11 cellular contexts compared by ENCODE assay signal in genomic region chr1:169161512-169162194, GRCh38. TPM values are rescaled to one million over a fixed set of nuclear protein-coding genes. Genes with fewer than 3 reads are reported as not detected.
DNase-seq lines count a peak whose midpoint lies in the region; ATAC-seq, FAIRE-seq and TF ChIP-seq lines count a peak whose summit lies in the region.
"Had no signal": no experiment of that assay in that cellular context is flagged by ENCODE, and none has a peak within 500 bp of the region (broad histone marks: within the 10 kb centered on the region; RNA-seq: fewer than 3 reads in every experiment).

No MANE protein-coding gene starts in this region.

- H3K79me2 ChIP-seq in PC-9 (ENCODE audit: low read depth): no peaks in the 10 kb centered on the region

- POLR2A ChIA-PET in PC-9 (lab: Charles Lee; ENCODE audit: unreplicated experiment): no interaction called here

- no peak overlapping the region for H3K4me3 ChIP-seq in PC-9

- intact Hi-C loops in PC-9 (cut with micrococcal nuclease; ENCODE audit: unreplicated experiment): no loop called here

- no peaks in the 10 kb centered on the region for H3K4me1 ChIP-seq in PC-9 (replicated peaks; ENCODE audit: insufficient read depth)

- peak overlapping the region; percentile 15 for H3K27ac ChIP-seq in epithelial cell of prostate
- no peak overlapping the region for H3K27ac ChIP-seq in PC-9

- H4K20me1 ChIP-seq in PC-9 (ENCODE audit: insufficient read depth): no peaks in the 10 kb centered on the region

- no peak for TF ChIP-seq POLR2A in GM12891 (IDR thresholded peaks at IDR 0.05; ENCODE audit: low read depth, low read length)

- peaks cover 4% of the 10 kb centered on the region; the same call in 1 of the 2 replicates for H3K9me3 ChIP-seq in PC-9 (ENCODE audit: insufficient read depth, low read depth)

- no peaks in the 10 kb centered on the region for H3F3A ChIP-seq in PC-9 (ENCODE audit: insufficient read depth, low read depth)

- ATAC-seq in GM21390 (IDR thresholded peaks at IDR 0.05; ENCODE audit: unreplicated experiment) (peak; percentile 94), HG03354 (IDR thresholded peaks at IDR 0.05; ENCODE audit: poor library complexity, severe bottlenecking, unreplicated experiment) (peak; percentile 76)

- BruUV-seq in PC-9 (replicated peaks; lab: Mats Ljungman, UMichigan): no TSS peak

- no peak overlapping the region for H3K4me2 ChIP-seq in PC-9

- no peak overlapping the region for H2AFZ ChIP-seq in PC-9

- no peaks in the 10 kb centered on the region for H3K9me2 ChIP-seq in PC-9 (ENCODE audit: insufficient read depth)

- H3K27me3 ChIP-seq in PC-9 (ENCODE audit: insufficient read depth, low read depth): no peaks in the 10 kb centered on the region

- CTCF ChIA-PET in PC-9 (lab: Charles Lee): no interaction called here

- DNase-seq in GM12891 (ENCODE audit: insufficient read length, low spot score) (no peak), epithelial cell of prostate (ENCODE audit: low read depth, low spot score) (no peak), frontal cortex (ENCODE audit: low spot score in 2 of 2) (no peak), NCI-H446 (lab: John Stamatoyannopoulos, UW) (no peak), PC-9 (no peak), middle frontal gyrus (ENCODE audit: extremely low spot score, low spot score) (no peak)
- DNase-seq: activated CD4-positive, alpha-beta T cell treated with anti-CD3 and anti-CD28 coated beads for 1 hour; DMS153 had no signal

- H3K36me3 ChIP-seq in PC-9 (ENCODE audit: low read depth): no peaks in the 10 kb centered on the region

- peak; percentile 85 for FAIRE-seq in GM12891 (lab: Jason Lieb, UNC)
- no peak for FAIRE-seq in frontal cortex (lab: Jason Lieb, UNC)
- FAIRE-seq: colon had no signal

- no peak for TF ChIP-seq CTCF in PC-9 (conservative IDR thresholded peaks at IDR 0.05)

TF ChIP-seq in GM12891, 5 proteins besides CTCF, POLR2A, EP300 and RAD21:
- no peak for TF ChIP-seq PAX5 (IDR thresholded peaks at IDR 0.05; ENCODE audit: insufficient read depth, low read length, severe bottlenecking)
- TF ChIP-seq SPI1 (IDR thresholded peaks at IDR 0.05; ENCODE audit: low read depth, low read length): peak; percentile 89
- no peak for TF ChIP-seq POU2F2 (IDR thresholded peaks at IDR 0.05; ENCODE audit: low read depth, low read length)
- no peak for TF ChIP-seq POLR2AphosphoS5 (IDR thresholded peaks at IDR 0.05; ENCODE audit: low read depth, low read length)
- TF ChIP-seq TAF1 (IDR thresholded peaks at IDR 0.05; ENCODE audit: low read depth, low read length): no peak

RNA-seq across cellular contexts. Expression of gene ATP1B1, which starts 55.2 kb away (rescaled TPM):
- polyA plus RNA-seq in GM12891 (2012; ENCODE audit: low read depth, missing spikeins): 14.9 TPM
- 235 TPM for total RNA-seq in frontal cortex
- total RNA-seq in PC-9 (2021): 110 and 113 TPM in 2 replicates
